In genomic region chr13:110915057-110915873, GRCh38 we compare ENCODE assay signal across 8 cellular contexts. TPM values are rescaled to one million over a fixed set of nuclear protein-coding genes. Genes with fewer than 3 reads are reported as not detected.
DNase-seq lines count a peak whose midpoint lies in the region; ATAC-seq and TF ChIP-seq lines count a peak whose summit lies in the region.

Gene ANKRD10, minus strand, starts transcription at chr13:110915069. Its CDS starts 135 bp downstream, at chr13:110914934.

- DNase-seq in NCI-H187 (lab: John Stamatoyannopoulos, UW) (peak; percentile 99), T-helper 2 cell (peak; percentile 89 to 95 (median 90)), right atrium auricular region (ENCODE audit: low spot score) (peak; percentile 98), pulmonary artery endothelial cell (ENCODE audit: low read depth, low spot score) (peak; percentile 97), uterus (peak; percentile 99 to 100)

- H3K4me1 ChIP-seq in right atrium auricular region (peaks cover 0 to 50% of the 10 kb centered on the region in 2 donors), uterus (peaks cover 3 to 4% of the 10 kb centered on the region in 2 donors)

- TF ChIP-seq POLR2A in uterus (IDR thresholded peaks at IDR 0.05), result peak in 1 of 2 donors; percentile 64

- intact Hi-C loops in uterus (cut with DNase I; ENCODE audit: low total_unique reads), result loop anchor here (10.0 kb wide), 1 partner anchor 200 kb away; the partner anchor contains the start of gene ING1

- H3K9me3 ChIP-seq in right atrium auricular region (no peaks in the 10 kb centered on the region), uterus (no peaks in the 10 kb centered on the region)

- H3K36me3 ChIP-seq in right atrium auricular region (no peaks in the 10 kb centered on the region), uterus (no peaks in the 10 kb centered on the region)

- TF ChIP-seq CTCF in right atrium auricular region (IDR thresholded peaks at IDR 0.05) (peak; percentile 92 to 95), uterus (IDR thresholded peaks at IDR 0.05) (peak; percentile 86 to 94 (median 92))

- H3K27ac ChIP-seq in angular gyrus (ENCODE audit: low read depth, low read length), result peak within 1 kb of the TSS; percentile 96
- H3K27ac ChIP-seq in right atrium auricular region, result peak within 1 kb of the TSS; percentile 99 to 100
- peak within 1 kb of the TSS; percentile 99 to 100 for H3K27ac ChIP-seq in uterus

- ATAC-seq in GM18499 (IDR thresholded peaks at IDR 0.05; ENCODE audit: insufficient read depth, unreplicated experiment) (peak; percentile 59), HG02943 (IDR thresholded peaks at IDR 0.05; ENCODE audit: low read depth, unreplicated experiment) (peak; percentile 72)

- H3K27me3 ChIP-seq in right atrium auricular region (no peaks in the 10 kb centered on the region), uterus (no peaks in the 10 kb centered on the region)

- peak within 1 kb of the TSS; percentile 96 for H3K4me3 ChIP-seq in right atrium auricular region
- H3K4me3 ChIP-seq in uterus, result peak within 1 kb of the TSS; percentile 86 to 100

RNA-seq across cellular contexts. Expression of gene ANKRD10, which starts in this region (rescaled TPM):
- total RNA-seq in right atrium auricular region (10 to 100 TPM; 46.2 to 47.5 TPM), pulmonary artery endothelial cell (54.9 and 61.5 TPM in 2 replicates), uterus (100 to 1,000 TPM; 128 to 268 (median 235) TPM)

Comparison
In these comparisons a context has a peak if more than half of its experiments do, and no peak if none do; other contexts are left out.
1. Peak in every context shown above with its lines: DNase-seq, ATAC-seq, H3K4me3 ChIP-seq and H3K27ac ChIP-seq.